In the genomic region with DNA sequence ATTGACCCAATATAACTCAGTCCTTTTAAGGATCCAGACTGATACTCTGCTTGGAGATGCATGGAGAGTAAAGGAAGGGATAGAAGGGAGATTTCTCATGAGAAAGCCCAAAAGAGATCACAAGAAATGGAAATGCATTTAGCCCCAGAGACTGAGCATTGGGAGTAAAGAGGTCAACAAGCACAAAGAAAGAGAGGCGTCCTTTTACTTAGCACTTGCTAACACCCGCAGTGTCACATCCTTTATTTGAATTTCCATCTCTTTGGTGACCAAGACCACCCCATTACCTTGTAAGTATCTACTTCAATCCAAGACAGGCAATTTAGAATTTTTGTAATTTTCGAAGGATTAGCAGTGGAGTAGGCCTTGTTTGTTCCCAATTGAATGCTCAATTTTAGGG, we compare ENCODE assay signal across 19 cellular contexts.
DNase-seq lines count a peak whose midpoint lies in the region; ATAC-seq, FAIRE-seq and TF ChIP-seq lines count a peak whose summit lies in the region.
"Had no signal": no experiment of that assay in that cellular context is flagged by ENCODE, and none has a peak within 500 bp of the region (broad histone marks: within the 10 kb centered on the region; RNA-seq: fewer than 3 reads in every experiment).

No MANE protein-coding gene starts in this region.

- H3K4me1 ChIP-seq in HUES48 (ENCODE audit: control insufficient read depth, insufficient read depth, low read length) (peaks cover 14% of the 10 kb centered on the region), iPS DF 6.9 (ENCODE audit: control insufficient read depth, insufficient read depth, low read length) (no peaks in the 10 kb centered on the region; the same call in 1 of the 2 replicates), GM23248 (ENCODE audit: insufficient read depth) (no peaks in the 10 kb centered on the region)
- H3K4me1 ChIP-seq in CD8-positive, alpha-beta memory T cell (ENCODE audit: insufficient read depth, low read length): no peaks in the 10 kb centered on the region
- H3K4me1 ChIP-seq: BE2C, HAP-1 had no signal

- H3K36me3 ChIP-seq in HUES48 (ENCODE audit: control insufficient read depth, insufficient read depth, low read length) (no peaks in the 10 kb centered on the region), iPS DF 6.9 (ENCODE audit: control insufficient read depth, insufficient read depth, low read length) (no peaks in the 10 kb centered on the region), GM23248 (ENCODE audit: low read depth) (no peaks in the 10 kb centered on the region)
- H3K36me3 ChIP-seq in CD8-positive, alpha-beta memory T cell (ENCODE audit: insufficient read depth, low read length): no peaks in the 10 kb centered on the region
- H3K36me3 ChIP-seq: BE2C, HAP-1 had no signal

- FAIRE-seq in GM12891 (lab: Jason Lieb, UNC): no peak
- FAIRE-seq: A204.1, GM18507, HTR-8/SVneo, K562 had no signal

- WGBS in iPS DF 6.9 (ENCODE audit: insufficient coverage, insufficient read length): no CpG with 5 or more reads among the region's 3 CpGs
- WGBS in GM23248 (ENCODE audit: low coverage in 1 of 2, low lambda C conversion rate in 2 of 2, missing lambda C conversion rate in 2 of 2), 2 experiments: 48 to 62% methylated on average over 3 of the region's 3 CpGs

- TF ChIP-seq CTCF in WTC11 (IDR thresholded peaks at IDR 0.05): no peak

- ATAC-seq in WTC11: peak; percentile 96
- ATAC-seq: K562 had no signal

- POLR2A ChIA-PET in WTC11 (lab: Charles Lee): no interaction called here
- POLR2A ChIA-PET in CD8-positive, alpha-beta memory T cell (lab: Charles Lee): no interaction called here

- peak overlapping the region; percentile 93 for H3K27ac Mint-ChIP-seq in WTC11
- H3K27ac Mint-ChIP-seq in CD8-positive, alpha-beta memory T cell: no peak overlapping the region
- H3K27ac Mint-ChIP-seq: CD4-positive, alpha-beta memory T cell had no signal

- H3K79me2 ChIP-seq in GM23248 (ENCODE audit: insufficient read depth): no peaks in the 10 kb centered on the region

- peaks cover 26% of the 10 kb centered on the region for H3K4me1 Mint-ChIP-seq in WTC11
- H3K4me1 Mint-ChIP-seq in CD8-positive, alpha-beta memory T cell: no peaks in the 10 kb centered on the region
- H3K4me1 Mint-ChIP-seq: CD4-positive, alpha-beta memory T cell had no signal

- H3K4me3 Mint-ChIP-seq in WTC11: no peak overlapping the region
- no peak overlapping the region for H3K4me3 Mint-ChIP-seq in CD8-positive, alpha-beta memory T cell
- H3K4me3 Mint-ChIP-seq: CD4-positive, alpha-beta memory T cell had no signal

- no peaks in the 10 kb centered on the region for H3K9me3 ChIP-seq in HUES48 (ENCODE audit: control insufficient read depth, insufficient read depth, low read length)
- H3K9me3 ChIP-seq in iPS DF 6.9 (ENCODE audit: control insufficient read depth, insufficient read depth, low read length): no peaks in the 10 kb centered on the region
- no peaks in the 10 kb centered on the region for H3K9me3 ChIP-seq in GM23248 (ENCODE audit: low read depth)
- H3K9me3 ChIP-seq in CD8-positive, alpha-beta memory T cell (ENCODE audit: low read length): no peaks in the 10 kb centered on the region
- H3K9me3 ChIP-seq: BE2C, HAP-1 had no signal

- CTCF ChIA-PET in WTC11 (lab: Charles Lee): no interaction called here
- CTCF ChIA-PET in CD8-positive, alpha-beta memory T cell (lab: Charles Lee): no interaction called here

- 0 out of 2 replicates have a peak, but pooled peaks cover 8% of the 10 kb centered on the region for H3K9me3 Mint-ChIP-seq in WTC11
- H3K9me3 Mint-ChIP-seq in CD8-positive, alpha-beta memory T cell: peaks cover 0 to 9% (median 0%) of the 10 kb centered on the region in 5 donors

- no peak overlapping the region for H2AFZ ChIP-seq in GM23248

- H3F3A ChIP-seq in GM23248 (ENCODE audit: insufficient read depth): no peaks in the 10 kb centered on the region

- H3K9me2 ChIP-seq in GM23248 (ENCODE audit: insufficient read depth): no peaks in the 10 kb centered on the region

- H3K27me3 ChIP-seq in HUES48 (ENCODE audit: control insufficient read depth, insufficient read depth, low read length): no peaks in the 10 kb centered on the region
- no peaks in the 10 kb centered on the region for H3K27me3 ChIP-seq in iPS DF 6.9 (ENCODE audit: control insufficient read depth, insufficient read depth, low read length)
- no peaks in the 10 kb centered on the region for H3K27me3 ChIP-seq in GM23248 (replicated peaks; ENCODE audit: insufficient read depth)
- no peaks in the 10 kb centered on the region for H3K27me3 ChIP-seq in CD8-positive, alpha-beta memory T cell (ENCODE audit: insufficient read depth, low read length, poor library complexity, severe bottlenecking)
- H3K27me3 ChIP-seq: BE2C had no signal

- H3K4me3 ChIP-seq in HUES48 (ENCODE audit: low read depth, low read length) (no peak overlapping the region), iPS DF 6.9 (ENCODE audit: low read length) (no peak overlapping the region), GM23248 (no peak overlapping the region)
- no peak overlapping the region for H3K4me3 ChIP-seq in CD8-positive, alpha-beta memory T cell (ENCODE audit: low read length)
- H3K4me3 ChIP-seq: HAP-1, K562 had no signal

- H3K4me2 ChIP-seq in GM23248 (ENCODE audit: unreplicated experiment): no peak overlapping the region

- no peak overlapping the region for H3K9ac ChIP-seq in HUES48 (ENCODE audit: low read depth, low read length)
- H3K9ac ChIP-seq in GM23248: no peak overlapping the region

- no peak for TF ChIP-seq POLR2A in GM12891 (IDR thresholded peaks at IDR 0.05; ENCODE audit: low read depth, low read length)

- H3K27ac ChIP-seq in HUES48 (ENCODE audit: low read depth, low read length): peak overlapping the region; percentile 80
- H3K27ac ChIP-seq in iPS DF 6.9 (ENCODE audit: low read length): no peak overlapping the region
- H3K27ac ChIP-seq in GM23248: no peak overlapping the region
- no peak overlapping the region for H3K27ac ChIP-seq in CD8-positive, alpha-beta memory T cell (ENCODE audit: low read depth, low read length)
- H3K27ac ChIP-seq: C4-2B had no signal

- H4K20me1 ChIP-seq in GM23248 (ENCODE audit: insufficient read depth): no peaks in the 10 kb centered on the region

- H3K27me3 Mint-ChIP-seq in WTC11 (ENCODE audit: low read depth): peaks cover 2% of the 10 kb centered on the region
- no peaks in the 10 kb centered on the region for H3K27me3 Mint-ChIP-seq in CD8-positive, alpha-beta memory T cell

- in situ Hi-C loops in GM23248 (cut with MboI): no loop called here

- no peak for DNase-seq in WTC11 (ENCODE audit: low spot score)
- DNase-seq in iPS DF 6.9 (ENCODE audit: low read depth, low spot score): peak; percentile 9
- DNase-seq in GM23248: no peak
- no peak for DNase-seq in GM12891 (ENCODE audit: insufficient read length, low spot score)
- no peak for DNase-seq in glomerular visceral epithelial cell (ENCODE audit: extremely low spot score)
- no peak for DNase-seq in CD8-positive, alpha-beta memory T cell
- DNase-seq: BE2C; CD4-positive, alpha-beta memory T cell; COR-L47; DMS153; DND-41; GF-D8 had no signal

- no peaks in the 10 kb centered on the region for H3K36me3 Mint-ChIP-seq in WTC11
- no peaks in the 10 kb centered on the region for H3K36me3 Mint-ChIP-seq in CD8-positive, alpha-beta memory T cell
- H3K36me3 Mint-ChIP-seq: CD4-positive, alpha-beta memory T cell had no signal

TF ChIP-seq in WTC11, 78 proteins besides CTCF, POLR2A, EP300 and RAD21:
- TF ChIP-seq GRHL2 (CRISPR knock-in tag; IDR thresholded peaks at IDR 0.05; ENCODE audit: insufficient replicate concordance, severe bottlenecking): no peak
- TF ChIP-seq, protein P1, sequence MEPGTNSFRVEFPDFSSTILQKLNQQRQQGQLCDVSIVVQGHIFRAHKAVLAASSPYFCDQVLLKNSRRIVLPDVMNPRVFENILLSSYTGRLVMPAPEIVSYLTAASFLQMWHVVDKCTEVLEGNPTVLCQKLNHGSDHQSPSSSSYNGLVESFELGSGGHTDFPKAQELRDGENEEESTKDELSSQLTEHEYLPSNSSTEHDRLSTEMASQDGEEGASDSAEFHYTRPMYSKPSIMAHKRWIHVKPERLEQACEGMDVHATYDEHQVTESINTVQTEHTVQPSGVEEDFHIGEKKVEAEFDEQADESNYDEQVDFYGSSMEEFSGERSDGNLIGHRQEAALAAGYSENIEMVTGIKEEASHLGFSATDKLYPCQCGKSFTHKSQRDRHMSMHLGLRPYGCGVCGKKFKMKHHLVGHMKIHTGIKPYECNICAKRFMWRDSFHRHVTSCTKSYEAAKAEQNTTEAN (CRISPR knock-in tag; IDR thresholded peaks at IDR 0.05): no peak
- TF ChIP-seq, protein P2, sequence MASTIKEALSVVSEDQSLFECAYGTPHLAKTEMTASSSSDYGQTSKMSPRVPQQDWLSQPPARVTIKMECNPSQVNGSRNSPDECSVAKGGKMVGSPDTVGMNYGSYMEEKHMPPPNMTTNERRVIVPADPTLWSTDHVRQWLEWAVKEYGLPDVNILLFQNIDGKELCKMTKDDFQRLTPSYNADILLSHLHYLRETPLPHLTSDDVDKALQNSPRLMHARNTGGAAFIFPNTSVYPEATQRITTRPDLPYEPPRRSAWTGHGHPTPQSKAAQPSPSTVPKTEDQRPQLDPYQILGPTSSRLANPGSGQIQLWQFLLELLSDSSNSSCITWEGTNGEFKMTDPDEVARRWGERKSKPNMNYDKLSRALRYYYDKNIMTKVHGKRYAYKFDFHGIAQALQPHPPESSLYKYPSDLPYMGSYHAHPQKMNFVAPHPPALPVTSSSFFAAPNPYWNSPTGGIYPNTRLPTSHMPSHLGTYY (CRISPR knock-in tag; IDR thresholded peaks at IDR 0.05): no peak

TF ChIP-seq in GM12891, 5 proteins besides CTCF, POLR2A, EP300 and RAD21:
- TF ChIP-seq POLR2AphosphoS5 (IDR thresholded peaks at IDR 0.05; ENCODE audit: low read depth, low read length): no peak
- TF ChIP-seq PAX5 (IDR thresholded peaks at IDR 0.05; ENCODE audit: insufficient read depth, low read length, severe bottlenecking): no peak
- TF ChIP-seq POU2F2 (IDR thresholded peaks at IDR 0.05; ENCODE audit: low read depth, low read length): no peak
- no peak for TF ChIP-seq TAF1 (IDR thresholded peaks at IDR 0.05; ENCODE audit: low read depth, low read length)
- no peak for TF ChIP-seq SPI1 (IDR thresholded peaks at IDR 0.05; ENCODE audit: low read depth, low read length)
